ENCODE assay signal across 16 cellular contexts in the genomic region with DNA sequence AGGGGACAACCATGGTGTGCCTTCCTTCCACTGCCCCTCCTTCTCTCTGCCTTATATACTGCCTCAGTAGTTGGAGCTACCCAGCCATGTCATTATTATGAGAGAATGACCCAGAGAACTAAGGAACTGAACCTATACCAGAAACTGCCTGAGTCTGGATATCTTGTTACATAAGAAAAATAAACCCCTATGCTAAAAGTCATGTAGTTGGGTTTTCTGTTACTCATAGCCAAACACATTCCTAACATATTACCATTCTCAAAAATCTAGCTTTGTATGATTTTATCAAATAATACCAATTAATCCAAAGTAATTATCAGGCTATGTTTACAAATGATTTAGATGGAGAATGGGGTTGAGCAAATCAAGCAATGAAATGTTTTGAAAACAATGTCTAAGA. TPM values are rescaled to one million over a fixed set of nuclear protein-coding genes. Genes with fewer than 3 reads are reported as not detected.
A peak's percentile ranks its signal among the peaks of the same experiment; 100 is the strongest.
DNase-seq lines count a peak whose midpoint lies in the region; TF ChIP-seq lines count a peak whose summit lies in the region.
"Had no signal": no experiment of that assay in that cellular context is flagged by ENCODE, and none has a peak within 500 bp of the region (broad histone marks: within the 10 kb centered on the region; RNA-seq: fewer than 3 reads in every experiment).

No MANE protein-coding gene starts in this region.

- H3K9me3 Mint-ChIP-seq in HFFc6 = no peaks in the 10 kb centered on the region
- no peaks in the 10 kb centered on the region for H3K9me3 Mint-ChIP-seq in activated naive CD8-positive, alpha-beta T cell treated with anti-CD3 and anti-CD28 coated beads for 36 hours
- H3K9me3 Mint-ChIP-seq: H9 had no signal

- no peak for TF ChIP-seq EP300 in tibial nerve (IDR thresholded peaks at IDR 0.05)

- H3K9me3 ChIP-seq in tibial nerve = no peaks in the 10 kb centered on the region
- H3K9me3 ChIP-seq: BLaER1 treated with 17β-estradiol and CSF1 and Interleukin-3, amounts not matched to agents 10 nM and 100 nM; SJSA1 had no signal

- no peak overlapping the region; the same call in 1 of the 2 replicates for H3K4me3 Mint-ChIP-seq in HFFc6
- no peak overlapping the region for H3K4me3 Mint-ChIP-seq in activated naive CD8-positive, alpha-beta T cell treated with anti-CD3 and anti-CD28 coated beads for 36 hours
- H3K4me3 Mint-ChIP-seq: H9, IgD-negative memory B cell had no signal

- no peaks in the 10 kb centered on the region for H3K27me3 ChIP-seq in tibial nerve
- H3K27me3 ChIP-seq: BLaER1 treated with 17β-estradiol and CSF1 and Interleukin-3, amounts not matched to agents 10 nM and 100 nM; SJSA1 had no signal

- no peaks in the 10 kb centered on the region for H3K4me1 ChIP-seq in tibial nerve

- no peak overlapping the region for H3K27ac ChIP-seq in tibial nerve
- H3K27ac ChIP-seq: BLaER1 treated with 17β-estradiol and CSF1 and Interleukin-3, amounts not matched to agents 10 nM and 100 nM; SJSA1 had no signal

- DNase-seq in HFFc6 (peak; percentile 17), astrocyte of the spinal cord (ENCODE audit: low read depth, low spot score) (peak; percentile 61), fibroblast of the aortic adventitia (ENCODE audit: low read depth) (peak; percentile 17), iPS-NIHi11 (ENCODE audit: low spot score) (no peak), tibial nerve (ENCODE audit: low spot score in 2 of 2) (no peak)
- no peak for DNase-seq in effector CD8-positive, alpha-beta T cell (lab: John Stamatoyannopoulos, UW)
- no peak for DNase-seq in activated naive CD8-positive, alpha-beta T cell treated with anti-CD3 and anti-CD28 coated beads for 36 hours
- DNase-seq: DMS153, H9, MV-4-11, NCI-H1417 treated with DMSO at 0.1 percent for 48 hours, NCI-H2029 treated with DMSO at 0.1 percent for 48 hours, NCI-H510A had no signal

- H3K4me1 Mint-ChIP-seq in HFFc6 (ENCODE audit: low read depth) = peaks cover 57% of the 10 kb centered on the region
- H3K4me1 Mint-ChIP-seq in activated naive CD8-positive, alpha-beta T cell treated with anti-CD3 and anti-CD28 coated beads for 36 hours = peaks cover 8% of the 10 kb centered on the region

- no peaks in the 10 kb centered on the region for H3K36me3 ChIP-seq in tibial nerve
- H3K36me3 ChIP-seq: BLaER1 treated with 17β-estradiol and CSF1 and Interleukin-3, amounts not matched to agents 10 nM and 100 nM; SJSA1 had no signal

- H3K4me3 ChIP-seq in astrocyte of the spinal cord (ENCODE audit: low read depth, low read length) = no peak overlapping the region
- no peak overlapping the region for H3K4me3 ChIP-seq in fibroblast of the aortic adventitia (ENCODE audit: low read depth, low read length)
- no peak overlapping the region for H3K4me3 ChIP-seq in tibial nerve
- H3K4me3 ChIP-seq: BLaER1 treated with 17β-estradiol and CSF1 and Interleukin-3, amounts not matched to agents 10 nM and 100 nM; SJSA1 had no signal

- in situ Hi-C loops in astrocyte of the spinal cord (cut with HindIII; ENCODE audit: low sequenced_read_pairs) = no loop called here

- H3K27me3 Mint-ChIP-seq in HFFc6 (ENCODE audit: insufficient read depth) = no peaks in the 10 kb centered on the region
- no peaks in the 10 kb centered on the region for H3K27me3 Mint-ChIP-seq in activated naive CD8-positive, alpha-beta T cell treated with anti-CD3 and anti-CD28 coated beads for 36 hours

- no peak for TF ChIP-seq CTCF in HFFc6 (IDR thresholded peaks at IDR 0.05)
- TF ChIP-seq CTCF in astrocyte of the spinal cord (IDR thresholded peaks at IDR 0.05; ENCODE audit: low read depth, low read length) = no peak
- no peak for TF ChIP-seq CTCF in fibroblast of the aortic adventitia (IDR thresholded peaks at IDR 0.05; ENCODE audit: insufficient read depth, low read length)
- no peak for TF ChIP-seq CTCF in tibial nerve (IDR thresholded peaks at IDR 0.05)

- H3K27ac Mint-ChIP-seq in HFFc6 = peak overlapping the region; percentile 78
- no peak overlapping the region for H3K27ac Mint-ChIP-seq in activated naive CD8-positive, alpha-beta T cell treated with anti-CD3 and anti-CD28 coated beads for 36 hours
- H3K27ac Mint-ChIP-seq: H9 had no signal

- no peak for TF ChIP-seq POLR2A in tibial nerve (IDR thresholded peaks at IDR 0.05)

- H3K36me3 Mint-ChIP-seq in HFFc6 (ENCODE audit: low read depth) = no peaks in the 10 kb centered on the region
- no peaks in the 10 kb centered on the region for H3K36me3 Mint-ChIP-seq in activated naive CD8-positive, alpha-beta T cell treated with anti-CD3 and anti-CD28 coated beads for 36 hours
- H3K36me3 Mint-ChIP-seq: IgD-negative memory B cell had no signal

RNA-seq across cellular contexts. Expression of a gene that starts 15.0 kb away (rescaled TPM):
- 10 to 100 TPM; 29.4 to 45.0 (median 34.0) TPM for total RNA-seq in HFFc6 (2021; fragmentation: NEBNext Ultra II Directional; extraction: Animal tissue kit (Norgen Biotek cat#: 25700))
- total RNA-seq in fibroblast of the aortic adventitia (ENCODE audit: low replicate concordance) = 12.3 and 38.5 TPM in 2 replicates
- 10 to 100 TPM in 1 of 2 experiments, 1 to 10 TPM in 1; 8.2 to 10.1 TPM for total RNA-seq in activated naive CD8-positive, alpha-beta T cell treated with anti-CD3 and anti-CD28 coated beads for 36 hours
- total RNA-seq in tibial nerve = 10 to 100 TPM; 25.8 to 55.3 (median 37.1) TPM

Comparison
In these comparisons a context has a peak if more than half of its experiments do, and no peak if none do; other contexts are left out.
1. DNase-seq: peak in HFFc6 (single experiment), astrocyte of the spinal cord (single experiment) and fibroblast of the aortic adventitia (single experiment); none in iPS-NIHi11 (single experiment), effector CD8-positive, alpha-beta T cell (single experiment), activated naive CD8-positive, alpha-beta T cell treated with anti-CD3 and anti-CD28 coated beads for 36 hours (single experiment) and tibial nerve (0 of 2).